1 cellular context compared by ENCODE assay signal in genomic region chr2:137115081-137115713, GRCh38.
TF ChIP-seq lines count a peak whose summit lies in the region.

No MANE protein-coding gene starts in this region.

TF ChIP-seq in HepG2, 621 proteins besides CTCF, POLR2A, EP300 and RAD21:
- TF ChIP-seq NR2F2 (IDR thresholded peaks at IDR 0.05; ENCODE audit: borderline replicate concordance, low read depth): no peak
- TF ChIP-seq ZBTB39 (CRISPR knock-in tag; IDR thresholded peaks at IDR 0.05): no peak
- no peak for TF ChIP-seq GABPA (IDR thresholded peaks at IDR 0.05; ENCODE audit: low read depth, low read length)
- TF ChIP-seq GABPA (CRISPR knock-in tag; IDR thresholded peaks at IDR 0.05; ENCODE audit: low read depth): no peak
- TF ChIP-seq ZNF503 (CRISPR knock-in tag; IDR thresholded peaks at IDR 0.05): no peak
- no peak for TF ChIP-seq EED (CRISPR knock-in tag; IDR thresholded peaks at IDR 0.05)
- TF ChIP-seq NFATC3 (CRISPR knock-in tag; IDR thresholded peaks at IDR 0.05): no peak
- no peak for TF ChIP-seq SP5 (CRISPR knock-in tag; IDR thresholded peaks at IDR 0.05; ENCODE audit: borderline replicate concordance, low read depth)
